In genomic region chr11:3877252-3878035, GRCh38 we compare ENCODE assay signal across 9 cellular contexts. TPM values are rescaled to one million over a fixed set of nuclear protein-coding genes. Genes with fewer than 3 reads are reported as not detected.
A peak's percentile ranks its signal among the peaks of the same experiment; 100 is the strongest.
DNase-seq lines count a peak whose midpoint lies in the region; ATAC-seq, FAIRE-seq and TF ChIP-seq lines count a peak whose summit lies in the region.
"Had no signal": no experiment of that assay in that cellular context is flagged by ENCODE, and none has a peak within 500 bp of the region (broad histone marks: within the 10 kb centered on the region; RNA-seq: fewer than 3 reads in every experiment).

No MANE protein-coding gene starts in this region.

- TF ChIP-seq CTCF in A549 (IDR thresholded peaks at IDR 0.05): no peak
- TF ChIP-seq CTCF in body of pancreas (IDR thresholded peaks at IDR 0.05): no peak
- TF ChIP-seq CTCF in GM13976 (IDR thresholded peaks at IDR 0.05; ENCODE audit: borderline replicate concordance, control extremely low read depth, extremely low read depth, insufficient read depth, missing control alignments): no peak

- CTCF ChIA-PET in A549 (lab: Yijun Ruan, JAX): interaction anchor here (1.0 to 2.8 kb wide), 3 partner anchors 18 to 27 kb away, joined by 3 to 18 read pairs (median 4); partner anchors contain the start of gene STIM1

- H3K27ac ChIP-seq in A549 (peak overlapping the region; percentile 38 to 66; a peak in 5 of 6 replicates), body of pancreas (peak overlapping the region; percentile 19 to 72 (median 64))

- intact Hi-C loops in body of pancreas (cut with DNase I): no loop called here

- no peak for TF ChIP-seq RAD21 in A549 (conservative IDR thresholded peaks at IDR 0.05 in 1 of 2, IDR thresholded peaks at IDR 0.05 in 1 of 2)

- peak in 1 of 2 experiments; percentile 18; a peak in 1 of 6 replicates for ATAC-seq in A549
- ATAC-seq in body of pancreas: peak; percentile 30
- ATAC-seq in HG02885 (IDR thresholded peaks at IDR 0.05; ENCODE audit: poor library complexity, unreplicated experiment): no peak

- in situ Hi-C loops in HAP-1 (cut with MboI; ENCODE audit: low sequenced_read_pairs) (no loop called here), GM13976 (cut with MboI; ENCODE audit: low sequenced_read_pairs, unreplicated experiment) (no loop called here)

- no peaks in the 10 kb centered on the region for H3K36me3 ChIP-seq in HAP-1 (replicated peaks)
- H3K36me3 ChIP-seq in body of pancreas (replicated peaks in 1 of 2; ENCODE audit: insufficient read depth in 1 of 2, low read depth in 2 of 2): no peaks in the 10 kb centered on the region
- no peaks in the 10 kb centered on the region for H3K36me3 ChIP-seq in mucosa of stomach (ENCODE audit: control insufficient read depth, insufficient read depth, low read length)

- no peak overlapping the region for H3K4me3 ChIP-seq in A549
- no peak overlapping the region for H3K4me3 ChIP-seq in HAP-1
- no peak overlapping the region for H3K4me3 ChIP-seq in body of pancreas
- H3K4me3 ChIP-seq in mucosa of stomach (ENCODE audit: low read length): no peak overlapping the region

- H3K9me3 ChIP-seq in A549 (no peaks in the 10 kb centered on the region), HAP-1 (no peaks in the 10 kb centered on the region), body of pancreas (no peaks in the 10 kb centered on the region), mucosa of stomach (ENCODE audit: control insufficient read depth, low read length) (no peaks in the 10 kb centered on the region)

- TF ChIP-seq POLR2A in A549 (IDR thresholded peaks at IDR 0.05; ENCODE audit: low read length) (no peak), body of pancreas (IDR thresholded peaks at IDR 0.05) (no peak)

- no peak for FAIRE-seq in A549 (lab: Jason Lieb, UNC)

- peak overlapping the region; percentile 1 for H3K9ac ChIP-seq in mucosa of stomach (ENCODE audit: low read length)

- no peak for DNase-seq in A549 (ENCODE audit: low read depth in 1 of 2, low spot score in 1 of 2)
- DNase-seq in HAP-1 (ENCODE audit: low spot score in 2 of 2): peak; percentile 16 to 20
- DNase-seq in body of pancreas: no peak
- DNase-seq in medulla oblongata (ENCODE audit: extremely low spot score): no peak
- no peak for DNase-seq in GM13976 (ENCODE audit: low spot score)
- no peak for DNase-seq in activated naive CD4-positive, alpha-beta T cell (lab: John Stamatoyannopoulos, UW)
- DNase-seq: hippocampal formation had no signal

- WGBS in A549 (ENCODE audit: missing lambda C conversion rate): 62% methylated on average over 5 of the region's 5 CpGs
- 34 to 36% methylated on average over 5 of the region's 5 CpGs for WGBS in body of pancreas, 2 donors

- no peak for TF ChIP-seq EP300 in A549 (IDR thresholded peaks at IDR 0.05)

- POLR2A ChIA-PET in A549 (lab: Yijun Ruan, JAX): interaction anchor here (0.6 kb wide), 1 partner anchor 60 kb away, joined by 3 read pairs; no protein-coding TSS in a partner anchor

- peaks cover 39% of the 10 kb centered on the region for H3K4me1 ChIP-seq in A549
- peaks cover 14% of the 10 kb centered on the region for H3K4me1 ChIP-seq in HAP-1
- peaks cover 43% of the 10 kb centered on the region for H3K4me1 ChIP-seq in body of pancreas
- H3K4me1 ChIP-seq in mucosa of stomach (ENCODE audit: control insufficient read depth, insufficient read depth, low read length): peaks cover 37% of the 10 kb centered on the region

- H3K4me2 ChIP-seq in A549: peak overlapping the region; percentile 51

- no peaks in the 10 kb centered on the region for H3K27me3 ChIP-seq in HAP-1 (ENCODE audit: low read depth)
- no peaks in the 10 kb centered on the region for H3K27me3 ChIP-seq in body of pancreas
- no peaks in the 10 kb centered on the region for H3K27me3 ChIP-seq in mucosa of stomach (ENCODE audit: control insufficient read depth, insufficient read depth, low read length)

TF ChIP-seq in A549, 52 proteins besides CTCF, POLR2A, EP300 and RAD21:
- TF ChIP-seq CBX8 (IDR thresholded peaks at IDR 0.05): no peak
- no peak for TF ChIP-seq EHF (CRISPR knock-in tag; IDR thresholded peaks at IDR 0.05)
- TF ChIP-seq NFE2L2 (conservative IDR thresholded peaks at IDR 0.05; ENCODE audit: low read length): no peak
- TF ChIP-seq RCOR1 (IDR thresholded peaks at IDR 0.05; ENCODE audit: low read depth, low read length): no peak
- no peak for TF ChIP-seq CBX2 (IDR thresholded peaks at IDR 0.05; ENCODE audit: borderline replicate concordance, low read depth)
- TF ChIP-seq HES2 (IDR thresholded peaks at IDR 0.05): no peak
- no peak for TF ChIP-seq E2F6 (IDR thresholded peaks at IDR 0.05; ENCODE audit: borderline replicate concordance, low read depth)
- TF ChIP-seq ZC3H11A (IDR thresholded peaks at IDR 0.05): no peak
- TF ChIP-seq PHF8 (IDR thresholded peaks at IDR 0.05; ENCODE audit: borderline replicate concordance, low read depth): no peak
- TF ChIP-seq HEYL (CRISPR knock-in tag; IDR thresholded peaks at IDR 0.05): no peak
- TF ChIP-seq HDAC2 (IDR thresholded peaks at IDR 0.05): no peak
- no peak for TF ChIP-seq RARB (CRISPR knock-in tag; IDR thresholded peaks at IDR 0.05)
- TF ChIP-seq HMGXB4 (CRISPR knock-in tag; IDR thresholded peaks at IDR 0.05; ENCODE audit: borderline replicate concordance): no peak
- TF ChIP-seq MAZ (IDR thresholded peaks at IDR 0.05; ENCODE audit: borderline replicate concordance, low read depth, low read length): no peak
- TF ChIP-seq EHMT2 (IDR thresholded peaks at IDR 0.05; ENCODE audit: low read depth): no peak
- TF ChIP-seq POLR2AphosphoS2 (conservative IDR thresholded peaks at IDR 0.05; ENCODE audit: low read length): no peak
- TF ChIP-seq ZNF302 (CRISPR knock-in tag; IDR thresholded peaks at IDR 0.05): no peak
- no peak for TF ChIP-seq MAFK (IDR thresholded peaks at IDR 0.05; ENCODE audit: partially characterized antibody)
- TF ChIP-seq PBX3 (IDR thresholded peaks at IDR 0.05): no peak

RNA-seq across cellular contexts. Expression of gene STIM1, which starts 22.0 kb away (rescaled TPM):
- polyA plus RNA-seq in A549 (2011; rRNA removed) (38.7 and 42.5 TPM in 2 replicates), A549 (2017; fragmentation: RNase III; extraction: RNeasy Plus Mini Kit Qiagen cat#74134 plus additional on column Dnase treatment) (32.8 to 35.3 TPM (median 35.2 TPM) in 3 replicates)
- 22.4 and 26.1 TPM in 2 replicates for polyA plus RNA-seq in A549 (2012; cell fraction: cytosol; rRNA removed)
- polyA plus RNA-seq in A549 (2012; cell fraction: nucleus; rRNA removed): 40.8 and 56.0 TPM in 2 replicates
- 60.6 and 70.8 TPM in 2 replicates for polyA minus RNA-seq in A549 (2011; rRNA and poly(A)+ RNA removed)
- 10 to 100 TPM; 20.4 to 24.6 TPM for total RNA-seq in body of pancreas

RNA-seq across cellular contexts. Expression of gene RHOG, which starts 36.7 kb away (rescaled TPM):
- polyA plus RNA-seq in A549 (2011; rRNA removed): 41.1 and 54.3 TPM in 2 replicates
- 111 and 157 TPM in 2 replicates for polyA plus RNA-seq in A549 (2012; cell fraction: cytosol; rRNA removed)
- polyA plus RNA-seq in A549 (2012; cell fraction: nucleus; rRNA removed): 59.8 and 100 TPM in 2 replicates
- 55.0 to 64.3 TPM (median 62.2 TPM) in 3 replicates for polyA plus RNA-seq in A549 (2017; fragmentation: RNase III; extraction: RNeasy Plus Mini Kit Qiagen cat#74134 plus additional on column Dnase treatment)
- 87.2 and 95.3 TPM in 2 replicates for polyA minus RNA-seq in A549 (2011; rRNA and poly(A)+ RNA removed)
- total RNA-seq in body of pancreas: 10 to 100 TPM; 10.9 to 15.8 TPM

Comparison
In these comparisons a context has a peak if more than half of its experiments do, and no peak if none do; other contexts are left out.
1. DNase-seq: peak in HAP-1 (2 of 2); none in A549 (0 of 2), body of pancreas (0 of 4), medulla oblongata (single experiment), GM13976 (single experiment) and activated naive CD4-positive, alpha-beta T cell (0 of 4).